In genomic region chr11:121550247-121551132, GRCh38 we compare ENCODE assay signal across 17 cellular contexts.
A peak's percentile ranks its signal among the peaks of the same experiment; 100 is the strongest.
DNase-seq lines count a peak whose midpoint lies in the region; ATAC-seq and TF ChIP-seq lines count a peak whose summit lies in the region.
"Had no signal": no experiment of that assay in that cellular context is flagged by ENCODE, and none has a peak within 500 bp of the region (broad histone marks: within the 10 kb centered on the region; RNA-seq: fewer than 3 reads in every experiment).

No MANE protein-coding gene starts in this region.

- H2AFZ ChIP-seq in H9 (ENCODE audit: low read length) (no peak overlapping the region), SK-N-SH (ENCODE audit: low read depth) (no peak overlapping the region)

- H3K27ac Mint-ChIP-seq in H9, result peak overlapping the region in 2 of 3 experiments; percentile 6 to 11; a peak in 3 of 7 replicates
- no peak overlapping the region for H3K27ac Mint-ChIP-seq in HFFc6

- no peak overlapping the region for H3T11ph ChIP-seq in H9 (ENCODE audit: low read length)

- H3K4me1 Mint-ChIP-seq in H9 (peaks cover 15 to 17% of the 10 kb centered on the region in 2 experiments), HFFc6 (ENCODE audit: low read depth) (peaks cover 4% of the 10 kb centered on the region; the same call in 1 of the 2 replicates)

- no peak for TF ChIP-seq RAD21 in SK-N-SH (IDR thresholded peaks at IDR 0.05; ENCODE audit: low read length)

- H3K27ac ChIP-seq in H9 (ENCODE audit: insufficient read length, low read depth, low read length), result no peak overlapping the region
- no peak overlapping the region for H3K27ac ChIP-seq in SK-N-SH (ENCODE audit: low read depth in 2 of 2, low read length in 1 of 2)
- H3K27ac ChIP-seq: Peyer's patch, thoracic aorta had no signal

- H2BK20ac ChIP-seq in H9 (ENCODE audit: low read depth, low read length, poor library complexity, severe bottlenecking), result no peak overlapping the region

- H4K8ac ChIP-seq in H9 (replicated peaks; ENCODE audit: insufficient read length, low read depth, low read length), result no peak overlapping the region

- ATAC-seq in HG02938 (IDR thresholded peaks at IDR 0.05; ENCODE audit: unreplicated experiment), result no peak
- ATAC-seq: mucosa of descending colon had no signal

- no peaks in the 10 kb centered on the region for H3K27me3 Mint-ChIP-seq in H9 (ENCODE audit: low read depth)
- peaks cover 27% of the 10 kb centered on the region for H3K27me3 Mint-ChIP-seq in HFFc6 (ENCODE audit: insufficient read depth)

- no peak overlapping the region for H4K91ac ChIP-seq in H9 (ENCODE audit: insufficient read length, low read depth, low read length)

- H3K23ac ChIP-seq in H9 (ENCODE audit: insufficient read length, low read depth, low read length), result no peak overlapping the region

- no peaks in the 10 kb centered on the region for H3K79me1 ChIP-seq in H9 (ENCODE audit: insufficient read depth, low read depth, low read length, poor library complexity, severe bottlenecking)

- H3K23me2 ChIP-seq in H9 (ENCODE audit: insufficient read length, low read depth, low read length, poor library complexity, severe bottlenecking), result no peaks in the 10 kb centered on the region

- POLR2A ChIA-PET in SK-N-SH (lab: Yijun Ruan, JAX), result interaction anchor here (0.5 kb wide), 1 partner anchor 208 kb away, joined by 4 read pairs; no protein-coding TSS in a partner anchor

- H3K9me3 ChIP-seq in H9 (ENCODE audit: control insufficient read depth, low read depth, low read length), result no peaks in the 10 kb centered on the region
- H3K9me3 ChIP-seq in SK-N-SH, result no peaks in the 10 kb centered on the region
- H3K9me3 ChIP-seq: adrenal gland, mucosa of descending colon, Peyer's patch, thoracic aorta had no signal

- no peaks in the 10 kb centered on the region for H4K20me1 ChIP-seq in H9 (ENCODE audit: control insufficient read depth, insufficient read depth, insufficient read length)
- no peaks in the 10 kb centered on the region for H4K20me1 ChIP-seq in SK-N-SH (ENCODE audit: insufficient read depth)

- H3K4ac ChIP-seq in H9 (ENCODE audit: low read depth, low read length), result no peak overlapping the region

- H3K14ac ChIP-seq in H9 (ENCODE audit: insufficient read depth, low read length), result no peak overlapping the region

- WGBS in H9 (ENCODE audit: extremely low coverage, insufficient read length, low lambda C conversion rate), result no CpG with 5 or more reads among the region's 10 CpGs
- 77% methylated on average over 10 of the region's 10 CpGs for WGBS in SK-N-SH (ENCODE audit: low lambda C conversion rate)

- no peak overlapping the region for H2BK12ac ChIP-seq in H9 (ENCODE audit: insufficient read length, low read depth, low read length)

- no peaks in the 10 kb centered on the region for H3F3A ChIP-seq in SK-N-SH (replicated peaks; ENCODE audit: insufficient read depth)

- H3K36me3 Mint-ChIP-seq in H9 (ENCODE audit: insufficient read depth in 1 of 3, low read depth in 3 of 3) (peaks cover 20 to 65% (median 42%) of the 10 kb centered on the region in 3 experiments; a peak in 6 of 7 replicates), HFFc6 (ENCODE audit: low read depth) (no peaks in the 10 kb centered on the region)

- H3K79me2 ChIP-seq in H9 (ENCODE audit: insufficient read depth, low read length) (no peaks in the 10 kb centered on the region), SK-N-SH (ENCODE audit: insufficient read depth) (no peaks in the 10 kb centered on the region)

- H4K5ac ChIP-seq in H9 (ENCODE audit: insufficient read length, low read depth, low read length), result no peak overlapping the region

- no peak overlapping the region for H2BK15ac ChIP-seq in H9 (ENCODE audit: low read depth, low read length)

- no peaks in the 10 kb centered on the region for H3K36me3 ChIP-seq in SK-N-SH (replicated peaks in 1 of 2; ENCODE audit: control insufficient read depth in 1 of 2, insufficient read depth in 2 of 2, low read length in 1 of 2)
- H3K36me3 ChIP-seq: adrenal gland, thoracic aorta had no signal

- DNase-seq in CD1c-positive myeloid dendritic cell (ENCODE audit: extremely low spot score) (peak; percentile 62), H9 (no peak), SK-N-SH (no peak), islet precursor cell (peak; percentile 29), dedifferentiated amniotic fluid mesenchymal stem cell (ENCODE audit: extremely low spot score) (no peak), retina (no peak), HFFc6 (no peak)
- DNase-seq: activated CD4-positive, alpha-beta T cell treated with anti-CD3 and anti-CD28 coated beads, Interleukin-2, amount 50 U/mL, for 48 hours; activated T-cell treated with anti-CD3 and anti-CD28 coated beads, Interleukin-2, amount 50 U/mL, for 1 hour; adrenal gland; effector memory CD4-positive, alpha-beta T cell; mucosa of descending colon; NCI-H526 treated with DMSO at 0.1 percent for 48 hours; Peyer's patch; stimulated activated CD4-positive, alpha-beta T cell treated with anti-CD3 and anti-CD28 coated beads, Interleukin-4, amount 100 ng/mL, for 1 hour had no signal

- H3K4me3 Mint-ChIP-seq in H9, result no peak overlapping the region
- H3K4me3 Mint-ChIP-seq in HFFc6, result no peak overlapping the region

- TF ChIP-seq CTCF in H9 (conservative IDR thresholded peaks at IDR 0.05), result no peak
- no peak for TF ChIP-seq CTCF in SK-N-SH (IDR thresholded peaks at IDR 0.05)
- no peak for TF ChIP-seq CTCF in HFFc6 (IDR thresholded peaks at IDR 0.05)

- no peak overlapping the region for H3K4me2 ChIP-seq in H9 (ENCODE audit: insufficient read depth, insufficient read length, low read length)
- no peak overlapping the region for H3K4me2 ChIP-seq in SK-N-SH

- H3K56ac ChIP-seq in H9 (ENCODE audit: insufficient read length, low read depth, low read length), result no peak overlapping the region

- no peak overlapping the region for H2AK5ac ChIP-seq in H9 (ENCODE audit: insufficient read length, low read length)

- no peaks in the 10 kb centered on the region for H3K9me3 Mint-ChIP-seq in H9
- H3K9me3 Mint-ChIP-seq in HFFc6, result no peaks in the 10 kb centered on the region

- H3K9me2 ChIP-seq in SK-N-SH, result no peaks in the 10 kb centered on the region

- H3K4me1 ChIP-seq in H9 (ENCODE audit: insufficient read depth, low read length) (no peaks in the 10 kb centered on the region), SK-N-SH (ENCODE audit: control insufficient read depth in 1 of 2, insufficient read depth in 2 of 2, low read depth in 1 of 2, low read length in 1 of 2) (peaks cover 0 to 16% of the 10 kb centered on the region in 2 experiments; a peak in 2 of 4 replicates)
- H3K4me1 ChIP-seq: adrenal gland had no signal

- no peak overlapping the region for H2BK120ac ChIP-seq in H9 (ENCODE audit: low read depth, low read length, poor library complexity, severe bottlenecking)

- TF ChIP-seq EP300 in SK-N-SH (IDR thresholded peaks at IDR 0.05; ENCODE audit: borderline replicate concordance in 1 of 2, low read depth in 1 of 2, low read length in 1 of 2), result no peak

- CTCF ChIA-PET in SK-N-SH (lab: Yijun Ruan, JAX), result interaction anchor here (1.5 kb wide), 1 partner anchor 41 kb away, joined by 4 read pairs; no protein-coding TSS in a partner anchor

- no peak overlapping the region for H2BK5ac ChIP-seq in H9 (ENCODE audit: insufficient read length, low read length)

- no peak overlapping the region for H3K18ac ChIP-seq in H9 (ENCODE audit: insufficient read length, low read depth, low read length)

- H3K9ac ChIP-seq in H9 (ENCODE audit: extremely low read depth, insufficient read length, low read length) (no peak overlapping the region), SK-N-SH (no peak overlapping the region)

- H3K27me3 ChIP-seq in H9 (ENCODE audit: insufficient read depth, low read length), result no peaks in the 10 kb centered on the region
- no peaks in the 10 kb centered on the region for H3K27me3 ChIP-seq in SK-N-SH (ENCODE audit: insufficient read depth)
- H3K27me3 ChIP-seq: adrenal gland, Peyer's patch had no signal

- no peak overlapping the region for H3K4me3 ChIP-seq in SK-N-SH (ENCODE audit: low read depth in 2 of 2, low read length in 1 of 2)
- H3K4me3 ChIP-seq: adrenal gland, mucosa of descending colon, Peyer's patch, thoracic aorta had no signal

TF ChIP-seq in SK-N-SH, 30 proteins besides CTCF, POLR2A, EP300 and RAD21:
- TF ChIP-seq TCF12 (IDR thresholded peaks at IDR 0.05), result peak; percentile 39; the same call in 1 of the 2 replicates
- TF ChIP-seq RCOR1 (IDR thresholded peaks at IDR 0.05; ENCODE audit: low read length), result no peak
- TF ChIP-seq PBX3 (IDR thresholded peaks at IDR 0.05), result peak; percentile 49; the same call in 1 of the 2 replicates

Comparison
In these comparisons a context has a peak if more than half of its experiments do, and no peak if none do; other contexts are left out.
1. DNase-seq: peak in CD1c-positive myeloid dendritic cell (single experiment) and islet precursor cell (single experiment); none in H9 (single experiment), SK-N-SH (single experiment), dedifferentiated amniotic fluid mesenchymal stem cell (single experiment), retina (single experiment) and HFFc6 (single experiment).